1 cellular context compared by ENCODE assay signal in the genomic region with DNA sequence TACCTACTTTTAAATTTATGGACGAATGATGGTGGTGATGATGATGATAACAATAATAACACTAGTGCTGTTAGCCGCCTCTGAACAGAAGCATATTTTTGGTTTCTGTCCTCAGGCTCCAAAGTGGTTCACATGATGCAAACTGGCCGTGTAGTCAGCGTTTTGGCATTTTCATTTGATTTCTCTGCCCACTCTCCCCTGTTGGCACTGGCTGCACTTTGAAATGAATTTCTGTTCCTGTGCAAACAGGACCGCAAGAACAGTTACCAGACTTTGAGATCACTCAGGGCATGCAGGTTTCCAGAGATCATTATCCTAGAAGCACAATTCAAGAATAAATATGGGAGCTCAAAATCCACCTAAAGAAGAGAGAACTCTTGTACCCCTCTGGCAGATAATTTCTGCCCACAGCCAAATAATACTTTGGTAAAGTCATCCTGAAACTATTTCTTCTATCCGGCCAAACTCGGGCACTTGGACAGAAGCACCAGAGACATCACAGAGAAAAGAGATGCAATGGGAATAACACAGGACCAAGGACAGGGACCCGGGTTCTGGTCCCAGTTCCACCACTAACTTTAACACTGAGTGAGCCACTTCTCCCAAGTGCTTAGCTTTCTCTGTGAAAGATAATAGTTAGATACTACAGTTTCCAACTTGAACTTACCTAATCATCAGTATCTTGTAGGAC.
TF ChIP-seq lines count a peak whose summit lies in the region.

No MANE protein-coding gene starts in this region.

TF ChIP-seq in GM23338, 12 proteins besides CTCF, POLR2A, EP300 and RAD21 (continued from another document):
- TF ChIP-seq, protein P1, sequence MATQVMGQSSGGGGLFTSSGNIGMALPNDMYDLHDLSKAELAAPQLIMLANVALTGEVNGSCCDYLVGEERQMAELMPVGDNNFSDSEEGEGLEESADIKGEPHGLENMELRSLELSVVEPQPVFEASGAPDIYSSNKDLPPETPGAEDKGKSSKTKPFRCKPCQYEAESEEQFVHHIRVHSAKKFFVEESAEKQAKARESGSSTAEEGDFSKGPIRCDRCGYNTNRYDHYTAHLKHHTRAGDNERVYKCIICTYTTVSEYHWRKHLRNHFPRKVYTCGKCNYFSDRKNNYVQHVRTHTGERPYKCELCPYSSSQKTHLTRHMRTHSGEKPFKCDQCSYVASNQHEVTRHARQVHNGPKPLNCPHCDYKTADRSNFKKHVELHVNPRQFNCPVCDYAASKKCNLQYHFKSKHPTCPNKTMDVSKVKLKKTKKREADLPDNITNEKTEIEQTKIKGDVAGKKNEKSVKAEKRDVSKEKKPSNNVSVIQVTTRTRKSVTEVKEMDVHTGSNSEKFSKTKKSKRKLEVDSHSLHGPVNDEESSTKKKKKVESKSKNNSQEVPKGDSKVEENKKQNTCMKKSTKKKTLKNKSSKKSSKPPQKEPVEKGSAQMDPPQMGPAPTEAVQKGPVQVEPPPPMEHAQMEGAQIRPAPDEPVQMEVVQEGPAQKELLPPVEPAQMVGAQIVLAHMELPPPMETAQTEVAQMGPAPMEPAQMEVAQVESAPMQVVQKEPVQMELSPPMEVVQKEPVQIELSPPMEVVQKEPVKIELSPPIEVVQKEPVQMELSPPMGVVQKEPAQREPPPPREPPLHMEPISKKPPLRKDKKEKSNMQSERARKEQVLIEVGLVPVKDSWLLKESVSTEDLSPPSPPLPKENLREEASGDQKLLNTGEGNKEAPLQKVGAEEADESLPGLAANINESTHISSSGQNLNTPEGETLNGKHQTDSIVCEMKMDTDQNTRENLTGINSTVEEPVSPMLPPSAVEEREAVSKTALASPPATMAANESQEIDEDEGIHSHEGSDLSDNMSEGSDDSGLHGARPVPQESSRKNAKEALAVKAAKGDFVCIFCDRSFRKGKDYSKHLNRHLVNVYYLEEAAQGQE (IDR thresholded peaks at IDR 0.05; ENCODE audit: unreplicated experiment): no peak
- TF ChIP-seq EZH2phosphoT487 (IDR thresholded peaks at IDR 0.05; ENCODE audit: unreplicated experiment) (no peak), CREB1 (CRISPR knock-in tag; IDR thresholded peaks at IDR 0.05; ENCODE audit: low read depth) (no peak), ZNF114 (CRISPR knock-in tag; IDR thresholded peaks at IDR 0.05) (no peak)
- TF ChIP-seq, protein P2, sequence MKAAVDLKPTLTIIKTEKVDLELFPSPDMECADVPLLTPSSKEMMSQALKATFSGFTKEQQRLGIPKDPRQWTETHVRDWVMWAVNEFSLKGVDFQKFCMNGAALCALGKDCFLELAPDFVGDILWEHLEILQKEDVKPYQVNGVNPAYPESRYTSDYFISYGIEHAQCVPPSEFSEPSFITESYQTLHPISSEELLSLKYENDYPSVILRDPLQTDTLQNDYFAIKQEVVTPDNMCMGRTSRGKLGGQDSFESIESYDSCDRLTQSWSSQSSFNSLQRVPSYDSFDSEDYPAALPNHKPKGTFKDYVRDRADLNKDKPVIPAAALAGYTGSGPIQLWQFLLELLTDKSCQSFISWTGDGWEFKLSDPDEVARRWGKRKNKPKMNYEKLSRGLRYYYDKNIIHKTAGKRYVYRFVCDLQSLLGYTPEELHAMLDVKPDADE (IDR thresholded peaks at IDR 0.05): no peak
